1 cellular context compared by ENCODE assay signal in genomic region chr9:104633976-104634520, GRCh38.
TF ChIP-seq lines count a peak whose summit lies in the region.

No MANE protein-coding gene starts in this region.

TF ChIP-seq in GM23338, 12 proteins besides CTCF, POLR2A, EP300 and RAD21 (continued from another document):
- TF ChIP-seq REST (IDR thresholded peaks at IDR 0.05; ENCODE audit: unreplicated experiment) (no peak), CREB1 (CRISPR knock-in tag; IDR thresholded peaks at IDR 0.05; ENCODE audit: low read depth) (no peak), EZH2phosphoT487 (IDR thresholded peaks at IDR 0.05; ENCODE audit: unreplicated experiment) (no peak)
